ENCODE assay signal across 7 cellular contexts in genomic region chr11:65572356-65573043, GRCh38. TPM values are rescaled to one million over a fixed set of nuclear protein-coding genes. Genes with fewer than 3 reads are reported as not detected.
DNase-seq lines count a peak whose midpoint lies in the region; ATAC-seq and TF ChIP-seq lines count a peak whose summit lies in the region.

Gene FAM89B, plus strand, starts transcription at chr11:65572538. Its CDS starts 132 bp downstream, at chr11:65572670.

- no peak for ATAC-seq in GM18498 (IDR thresholded peaks at IDR 0.05; ENCODE audit: unreplicated experiment)

- peak within 1 kb of the TSS; percentile 98 for H3K27ac Mint-ChIP-seq in chondrocyte (ENCODE audit: unreplicated experiment)

- peaks cover 1% of the 10 kb centered on the region for H3K36me3 ChIP-seq in kidney epithelial cell (ENCODE audit: control insufficient read depth, insufficient read depth, low read length)

- no peaks in the 10 kb centered on the region for H3K27me3 ChIP-seq in kidney epithelial cell (ENCODE audit: control insufficient read depth, insufficient read depth, low read length)

- H3K4me3 ChIP-seq in kidney epithelial cell (ENCODE audit: low read depth, low read length) = peak within 1 kb of the TSS; percentile 64

- H3K4me3 Mint-ChIP-seq in chondrocyte (ENCODE audit: unreplicated experiment) = peak within 1 kb of the TSS; percentile 99

- TF ChIP-seq CTCF in GM20000 (IDR thresholded peaks at IDR 0.05; ENCODE audit: extremely low read depth, missing control alignments) (no peak), chondrocyte (IDR thresholded peaks at IDR 0.05) (no peak), kidney epithelial cell (IDR thresholded peaks at IDR 0.05; ENCODE audit: insufficient read depth, low read length, poor library complexity, severe bottlenecking) (no peak)

- peaks cover 7% of the 10 kb centered on the region for H3K36me3 Mint-ChIP-seq in chondrocyte (ENCODE audit: low read depth)

- no peaks in the 10 kb centered on the region for H3K9me3 Mint-ChIP-seq in chondrocyte (ENCODE audit: low read depth)

- peaks cover 71% of the 10 kb centered on the region for H3K4me1 Mint-ChIP-seq in chondrocyte (ENCODE audit: low read depth)

- DNase-seq in GM20000 (ENCODE audit: low spot score) = peak; percentile 87
- DNase-seq in NCI-H345 treated with DMSO at 0.1 percent for 48 hours (lab: John Stamatoyannopoulos, UW; ENCODE audit: unreplicated experiment) = peak; percentile 27
- DNase-seq in activated CD4-positive, alpha-beta T cell treated with anti-CD3 and anti-CD28 coated beads for 48 hours = peak; percentile 94
- DNase-seq in chondrocyte (ENCODE audit: low spot score) = no peak
- DNase-seq in kidney epithelial cell (ENCODE audit: low read depth) = no peak
- DNase-seq in stimulated activated CD4-positive, alpha-beta T cell treated with anti-CD3 and anti-CD28 coated beads, Interleukin-15, amount 100 ng/mL, for 24 hours = peak; percentile 95

- H3K27me3 Mint-ChIP-seq in chondrocyte (ENCODE audit: low read depth) = no peaks in the 10 kb centered on the region

RNA-seq across cellular contexts. Expression of gene FAM89B, which starts in this region (rescaled TPM):
- total RNA-seq in chondrocyte (84.8 to 91.9 TPM (median 86.8 TPM) in 3 replicates), kidney epithelial cell (63.9 and 68.5 TPM in 2 replicates)

Comparison
In these comparisons a context has a peak if more than half of its experiments do, and no peak if none do; other contexts are left out.
1. DNase-seq: peak in GM20000 (single experiment), NCI-H345 treated with DMSO at 0.1 percent for 48 hours (single experiment), activated CD4-positive, alpha-beta T cell treated with anti-CD3 and anti-CD28 coated beads for 48 hours (single experiment) and stimulated activated CD4-positive, alpha-beta T cell treated with anti-CD3 and anti-CD28 coated beads, Interleukin-15, amount 100 ng/mL, for 24 hours (single experiment); none in chondrocyte (single experiment) and kidney epithelial cell (single experiment).